In the genomic region with DNA sequence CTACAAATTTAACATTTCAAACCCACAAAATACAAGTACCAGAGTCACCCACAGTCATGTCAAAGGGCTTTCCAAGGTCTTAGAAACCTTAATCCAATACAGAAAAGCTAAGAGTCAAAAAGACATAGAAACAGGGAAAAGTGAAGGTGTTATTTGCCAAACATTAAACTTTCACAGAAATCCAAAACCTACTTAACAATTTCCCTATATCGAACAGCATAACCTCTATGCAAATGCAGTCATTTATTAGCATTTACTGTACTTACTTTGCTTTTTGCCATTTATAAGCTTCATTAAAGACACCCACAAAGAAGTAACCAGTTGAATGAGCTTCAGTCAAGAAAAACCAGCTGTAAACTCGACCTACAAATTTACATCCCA, we compare ENCODE assay signal across 8 cellular contexts. TPM values are rescaled to one million over a fixed set of nuclear protein-coding genes. Genes with fewer than 3 reads are reported as not detected.
DNase-seq lines count a peak whose midpoint lies in the region; ATAC-seq and TF ChIP-seq lines count a peak whose summit lies in the region.

No MANE protein-coding gene starts in this region.

- CTCF ChIA-PET in Panc1 (lab: Charles Lee) = no interaction called here

- intact Hi-C loops in Panc1 (cut with micrococcal nuclease; ENCODE audit: unreplicated experiment) = no loop called here
- intact Hi-C loops in posterior cingulate gyrus (cut with DNase I) = loop anchor here (10.0 kb wide), 1 partner anchor 219 kb away; no protein-coding TSS in a partner anchor
- intact Hi-C loops in head of caudate nucleus (cut with DNase I) = no loop called here

- in situ Hi-C loops in Panc1 (cut with HindIII; ENCODE audit: low pct_unique_long_range_greater_than_20kb, low sequenced_read_pairs) = no loop called here

- H3K9me3 ChIP-seq in Panc1 (ENCODE audit: control insufficient read depth, insufficient read depth, low read depth, low read length) = no peaks in the 10 kb centered on the region
- H3K9me3 ChIP-seq in gastroesophageal sphincter = no peaks in the 10 kb centered on the region
- H3K9me3 ChIP-seq in skeletal muscle satellite cell (replicated peaks; ENCODE audit: low read length) = no peaks in the 10 kb centered on the region

- peak overlapping the region; percentile 64 for H3K9ac ChIP-seq in skeletal muscle satellite cell (ENCODE audit: low read depth, low read length)

- peaks cover 25% of the 10 kb centered on the region for H3K4me1 ChIP-seq in Panc1 (ENCODE audit: control insufficient read depth, insufficient read depth, low read length)
- peaks cover 0 to 22% (median 9%) of the 10 kb centered on the region in 3 donors for H3K4me1 ChIP-seq in gastroesophageal sphincter
- peaks cover 14% of the 10 kb centered on the region for H3K4me1 ChIP-seq in skeletal muscle satellite cell (ENCODE audit: control insufficient read depth, insufficient read depth, low read length)

- H3K4me3 ChIP-seq in GM12864 (ENCODE audit: low read depth, low read length) = peak overlapping the region; percentile 96
- H3K4me3 ChIP-seq in Panc1 (ENCODE audit: low read depth in 2 of 2, low read length in 2 of 2) = peak overlapping the region; percentile 77 to 83
- H3K4me3 ChIP-seq in gastroesophageal sphincter = peak overlapping the region; percentile 74 to 90
- peak overlapping the region; percentile 80 for H3K4me3 ChIP-seq in skeletal muscle satellite cell (ENCODE audit: low read length)

- H3K27ac ChIP-seq in Panc1 (ENCODE audit: low read length) (peak overlapping the region; percentile 81), gastroesophageal sphincter (peak overlapping the region; percentile 54 to 95 (median 93))

- POLR2A ChIA-PET in Panc1 (lab: Charles Lee) = interaction anchor here (0.6 to 1.3 kb wide), 4 partner anchors 18 to 234 kb away, joined by 3 to 6 read pairs (median 4); partner anchors contain the start of gene KIF20B

- TF ChIP-seq CTCF in GM12864 (IDR thresholded peaks at IDR 0.05; ENCODE audit: low read depth, low read length, missing control alignments) = no peak
- no peak for TF ChIP-seq CTCF in Panc1 (IDR thresholded peaks at IDR 0.05)
- TF ChIP-seq CTCF in gastroesophageal sphincter (IDR thresholded peaks at IDR 0.05) = no peak

- WGBS in gastroesophageal sphincter (ENCODE audit: low coverage in 1 of 2), 2 donors = 0 to 8% methylated on average over 2 of the region's 2 CpGs

- H3K4me2 ChIP-seq in skeletal muscle satellite cell (ENCODE audit: low read length) = peak overlapping the region; percentile 96

- H3K27me3 ChIP-seq in Panc1 (ENCODE audit: control insufficient read depth, insufficient read depth, low read length) = no peaks in the 10 kb centered on the region
- H3K27me3 ChIP-seq in gastroesophageal sphincter = no peaks in the 10 kb centered on the region
- no peaks in the 10 kb centered on the region for H3K27me3 ChIP-seq in skeletal muscle satellite cell (ENCODE audit: control insufficient read depth, insufficient read depth, low read length)

- no peak for TF ChIP-seq POLR2A in gastroesophageal sphincter (IDR thresholded peaks at IDR 0.05)

- no TSS peak for BruUV-seq in Panc1 (replicated peaks; lab: Mats Ljungman, UMichigan)

- ATAC-seq in Panc1 (no peak), gastroesophageal sphincter (no peak), HG03280 (IDR thresholded peaks at IDR 0.05; ENCODE audit: unreplicated experiment) (no peak)

- no peak for DNase-seq in GM12864 (ENCODE audit: low read depth)
- DNase-seq in Panc1 (ENCODE audit: low read depth, low spot score) = no peak
- no peak for DNase-seq in posterior cingulate gyrus
- DNase-seq in head of caudate nucleus = no peak
- no peak for DNase-seq in NCI-H2171 treated with DMSO at 0.1 percent for 48 hours (lab: John Stamatoyannopoulos, UW)

- H3K36me3 ChIP-seq in Panc1 (ENCODE audit: control insufficient read depth, insufficient read depth, low read length) (no peaks in the 10 kb centered on the region), gastroesophageal sphincter (no peaks in the 10 kb centered on the region), skeletal muscle satellite cell (ENCODE audit: insufficient read depth, low read length) (no peaks in the 10 kb centered on the region)

- TF ChIP-seq EP300 in gastroesophageal sphincter (IDR thresholded peaks at IDR 0.05) = no peak

RNA-seq across cellular contexts. Expression of gene PANK1, which starts 1.6 kb away (rescaled TPM):
- total RNA-seq in Panc1 (2021; ENCODE audit: unreplicated experiment) = 11.0 TPM
- polyA plus RNA-seq in Panc1 (2012; ENCODE audit: insufficient read length) = 4.7 TPM
- total RNA-seq in gastroesophageal sphincter = 1 to 10 TPM; 3.6 to 4.9 (median 4.1) TPM
- total RNA-seq in skeletal muscle satellite cell (2012; rRNA removed) = 2.2 and 3.0 TPM in 2 replicates

RNA-seq across cellular contexts. Expression of gene KIF20B, which starts 58.0 kb away (rescaled TPM):
- total RNA-seq in Panc1 (2021; ENCODE audit: unreplicated experiment) = 48.1 TPM
- polyA plus RNA-seq in Panc1 (2012; ENCODE audit: insufficient read length) = 3.7 TPM
- 1 to 10 TPM; 2.4 to 3.0 (median 2.9) TPM for total RNA-seq in gastroesophageal sphincter
- total RNA-seq in skeletal muscle satellite cell (2012; rRNA removed) = 13.8 and 14.7 TPM in 2 replicates

Comparison
In these comparisons a context has a peak if more than half of its experiments do, and no peak if none do; other contexts are left out.
1. RNA of gene KIF20B, which starts 58.0 kb away (total RNA-seq): 48.1 TPM in Panc1 (single experiment); 2.4 to 3.0 TPM in gastroesophageal sphincter; every median in the first group is over 10 times any median in the second.
2. Peak in every context shown above with its lines, with median percentiles within 50 percentile points of each other: H3K4me3 ChIP-seq.